Comparison of ENCODE assay signal across 12 cellular contexts in the genomic region with DNA sequence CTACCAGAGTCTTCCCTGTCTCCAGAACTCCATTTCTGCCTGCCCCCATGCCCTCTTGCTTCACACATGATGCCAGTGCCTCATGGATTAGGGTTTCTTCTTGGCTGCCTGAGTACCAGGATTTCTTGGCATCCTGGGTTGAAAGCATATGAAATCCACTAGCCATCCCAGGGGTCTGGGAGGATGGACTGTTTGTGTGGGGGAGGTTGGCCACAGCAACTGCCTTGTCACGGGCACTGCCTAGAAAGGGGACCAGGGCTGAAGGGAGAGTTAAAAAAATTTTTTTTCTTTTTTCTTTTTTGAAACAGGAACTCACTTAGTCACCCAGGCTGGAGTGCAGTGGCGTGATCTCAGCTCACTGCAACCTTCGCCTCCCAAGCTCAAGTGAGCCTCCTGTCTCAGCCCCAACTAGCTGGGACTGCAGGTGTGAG. TPM values are rescaled to one million over a fixed set of nuclear protein-coding genes. Genes with fewer than 3 reads are reported as not detected.
DNase-seq lines count a peak whose midpoint lies in the region; ATAC-seq and TF ChIP-seq lines count a peak whose summit lies in the region.
"Had no signal": no experiment of that assay in that cellular context is flagged by ENCODE, and none has a peak within 500 bp of the region (broad histone marks: within the 10 kb centered on the region; RNA-seq: fewer than 3 reads in every experiment).

No MANE protein-coding gene starts in this region.

- intact Hi-C loops in activated CD4-positive, alpha-beta memory T cell treated with anti-CD3 and anti-CD28 coated beads for 36 hours (cut with micrococcal nuclease), result no loop called here
- intact Hi-C loops in sigmoid colon (cut with DNase I), result no loop called here

- H3K36me3 ChIP-seq in sigmoid colon, result peaks cover 0 to 11% (median 1%) of the 10 kb centered on the region in 4 donors
- H3K36me3 ChIP-seq: prostate gland had no signal

- no peaks in the 10 kb centered on the region for H3K27me3 Mint-ChIP-seq in activated CD4-positive, alpha-beta memory T cell treated with anti-CD3 and anti-CD28 coated beads for 36 hours
- H3K27me3 Mint-ChIP-seq in activated CD4-positive, alpha-beta memory T cell treated with anti-CD3 and anti-CD28 coated beads, Interleukin-2, amount 10 ng/mL, durations not matched to agents 7 days and 5 days, result no peaks in the 10 kb centered on the region
- no peaks in the 10 kb centered on the region for H3K27me3 Mint-ChIP-seq in chondrocyte (ENCODE audit: low read depth)

- DNase-seq in activated CD4-positive, alpha-beta memory T cell treated with anti-CD3 and anti-CD28 coated beads for 36 hours, result peak; percentile 38
- DNase-seq in activated CD4-positive, alpha-beta memory T cell treated with anti-CD3 and anti-CD28 coated beads, Interleukin-2, amount 10 ng/mL, durations not matched to agents 7 days and 5 days, result no peak
- DNase-seq in NAMALWA (ENCODE audit: low spot score) (peak; percentile 16), chondrocyte (ENCODE audit: low spot score) (no peak), sigmoid colon (peak; percentile 34), GM19240 (ENCODE audit: insufficient read length, low spot score) (no peak)
- no peak for DNase-seq in stimulated activated CD4-positive, alpha-beta T cell treated with anti-CD3 and anti-CD28 coated beads, Interleukin-2, amount 100 ng/mL, for 48 hours
- DNase-seq: esophagus squamous epithelium, NCI-H345 had no signal

- H3K4me1 ChIP-seq in sigmoid colon, result peaks cover 0 to 30% (median 18%) of the 10 kb centered on the region in 4 donors
- H3K4me1 ChIP-seq: prostate gland had no signal

- no peak overlapping the region for H3K4me3 ChIP-seq in sigmoid colon
- H3K4me3 ChIP-seq: esophagus squamous epithelium, prostate gland had no signal

- no peaks in the 10 kb centered on the region for H3K9me3 Mint-ChIP-seq in activated CD4-positive, alpha-beta memory T cell treated with anti-CD3 and anti-CD28 coated beads for 36 hours
- H3K9me3 Mint-ChIP-seq in activated CD4-positive, alpha-beta memory T cell treated with anti-CD3 and anti-CD28 coated beads, Interleukin-2, amount 10 ng/mL, durations not matched to agents 7 days and 5 days, result no peaks in the 10 kb centered on the region
- H3K9me3 Mint-ChIP-seq in chondrocyte (ENCODE audit: low read depth), result no peaks in the 10 kb centered on the region

- TF ChIP-seq EP300 in sigmoid colon (IDR thresholded peaks at IDR 0.05), result no peak

- no peaks in the 10 kb centered on the region for H3K9me3 ChIP-seq in sigmoid colon
- H3K9me3 ChIP-seq: esophagus squamous epithelium, prostate gland had no signal

- H3K4me3 Mint-ChIP-seq in activated CD4-positive, alpha-beta memory T cell treated with anti-CD3 and anti-CD28 coated beads for 36 hours, result no peak overlapping the region
- no peak overlapping the region for H3K4me3 Mint-ChIP-seq in activated CD4-positive, alpha-beta memory T cell treated with anti-CD3 and anti-CD28 coated beads, Interleukin-2, amount 10 ng/mL, durations not matched to agents 7 days and 5 days
- H3K4me3 Mint-ChIP-seq in chondrocyte (ENCODE audit: unreplicated experiment), result no peak overlapping the region

- no peak for ATAC-seq in HG03460 (IDR thresholded peaks at IDR 0.05; ENCODE audit: unreplicated experiment)
- ATAC-seq: activated CD4-positive, CD25-positive, alpha-beta regulatory T cell treated with anti-CD3 and anti-CD28 coated beads, Interleukin-2, amount 50 U/mL, for 24 hours had no signal

- peak overlapping the region; percentile 52 for H3K27ac Mint-ChIP-seq in activated CD4-positive, alpha-beta memory T cell treated with anti-CD3 and anti-CD28 coated beads for 36 hours
- no peak overlapping the region for H3K27ac Mint-ChIP-seq in activated CD4-positive, alpha-beta memory T cell treated with anti-CD3 and anti-CD28 coated beads, Interleukin-2, amount 10 ng/mL, durations not matched to agents 7 days and 5 days
- peak overlapping the region; percentile 86 for H3K27ac Mint-ChIP-seq in chondrocyte (ENCODE audit: unreplicated experiment)

- CTCF ChIA-PET in activated CD4-positive, alpha-beta memory T cell treated with anti-CD3 and anti-CD28 coated beads for 36 hours (lab: Charles Lee), result no interaction called here
- CTCF ChIA-PET in activated CD4-positive, alpha-beta memory T cell treated with anti-CD3 and anti-CD28 coated beads, Interleukin-2, amount 10 ng/mL, durations not matched to agents 7 days and 5 days (lab: Charles Lee), result interaction anchor here (1.1 to 1.5 kb wide), 2 partner anchors 31 to 226 kb away, joined by 5 to 7 read pairs; no protein-coding TSS in a partner anchor

- no peak for TF ChIP-seq POLR2A in sigmoid colon (IDR thresholded peaks at IDR 0.05)

- H3K36me3 Mint-ChIP-seq in activated CD4-positive, alpha-beta memory T cell treated with anti-CD3 and anti-CD28 coated beads for 36 hours, result peaks cover 5% of the 10 kb centered on the region
- peaks cover 12% of the 10 kb centered on the region for H3K36me3 Mint-ChIP-seq in activated CD4-positive, alpha-beta memory T cell treated with anti-CD3 and anti-CD28 coated beads, Interleukin-2, amount 10 ng/mL, durations not matched to agents 7 days and 5 days (ENCODE audit: low read depth)
- peaks cover 6% of the 10 kb centered on the region for H3K36me3 Mint-ChIP-seq in chondrocyte (ENCODE audit: low read depth)

- 71 to 87% methylated on average over 3 of the region's 3 CpGs for WGBS in sigmoid colon, 2 donors

- no peaks in the 10 kb centered on the region for H3K27me3 ChIP-seq in sigmoid colon
- H3K27me3 ChIP-seq: esophagus squamous epithelium had no signal

- TF ChIP-seq CTCF in chondrocyte (IDR thresholded peaks at IDR 0.05) (no peak), sigmoid colon (IDR thresholded peaks at IDR 0.05) (no peak)

- no peak overlapping the region for H3K27ac ChIP-seq in sigmoid colon
- H3K27ac ChIP-seq: esophagus squamous epithelium, prostate gland had no signal

- H3K4me1 Mint-ChIP-seq in activated CD4-positive, alpha-beta memory T cell treated with anti-CD3 and anti-CD28 coated beads for 36 hours (ENCODE audit: low read depth), result peaks cover 44% of the 10 kb centered on the region
- H3K4me1 Mint-ChIP-seq in activated CD4-positive, alpha-beta memory T cell treated with anti-CD3 and anti-CD28 coated beads, Interleukin-2, amount 10 ng/mL, durations not matched to agents 7 days and 5 days, result peaks cover 42% of the 10 kb centered on the region
- H3K4me1 Mint-ChIP-seq in chondrocyte (ENCODE audit: low read depth), result peaks cover 41% of the 10 kb centered on the region

- POLR2A ChIA-PET in activated CD4-positive, alpha-beta memory T cell treated with anti-CD3 and anti-CD28 coated beads for 36 hours (lab: Charles Lee), result interaction anchor here (1.3 kb wide), 1 partner anchor 10 kb away, joined by 3 read pairs; no protein-coding TSS in a partner anchor
- POLR2A ChIA-PET in activated CD4-positive, alpha-beta memory T cell treated with anti-CD3 and anti-CD28 coated beads, Interleukin-2, amount 10 ng/mL, durations not matched to agents 7 days and 5 days (lab: Charles Lee), result interaction anchor here (3.5 kb wide), 1 partner anchor 10 kb away, joined by 15 read pairs; no protein-coding TSS in a partner anchor

RNA-seq across cellular contexts. Expression of gene USP35, which starts 4.2 kb away (rescaled TPM):
- 1 to 10 TPM; 9.3 to 9.6 TPM for total RNA-seq in activated CD4-positive, alpha-beta memory T cell treated with anti-CD3 and anti-CD28 coated beads for 36 hours
- 10 to 100 TPM; 10.8 to 12.1 TPM for total RNA-seq in activated CD4-positive, alpha-beta memory T cell treated with anti-CD3 and anti-CD28 coated beads, Interleukin-2, amount 10 ng/mL, durations not matched to agents 7 days and 5 days
- 14.0 to 14.5 TPM (median 14.0 TPM) in 3 replicates for total RNA-seq in chondrocyte
- 10 to 100 TPM in 2 of 4 donors, 1 to 10 TPM in 2; 6.7 to 23.3 (median 10.6) TPM for total RNA-seq in sigmoid colon
- 1 to 10 TPM; 1.2 to 6.5 (median 2.1) TPM for polyA plus RNA-seq in sigmoid colon

RNA-seq across cellular contexts. Expression of gene KCTD21, which starts 4.5 kb away (rescaled TPM):
- total RNA-seq in activated CD4-positive, alpha-beta memory T cell treated with anti-CD3 and anti-CD28 coated beads for 36 hours, result 1 to 10 TPM; 7.9 to 8.8 TPM
- total RNA-seq in activated CD4-positive, alpha-beta memory T cell treated with anti-CD3 and anti-CD28 coated beads, Interleukin-2, amount 10 ng/mL, durations not matched to agents 7 days and 5 days, result 1 to 10 TPM; 7.5 to 9.3 TPM
- 12.6 to 15.2 TPM (median 14.7 TPM) in 3 replicates for total RNA-seq in chondrocyte
- 10 to 100 TPM in 2 of 4 donors, 1 to 10 TPM in 2; 5.4 to 18.8 (median 9.2) TPM for total RNA-seq in sigmoid colon
- 1 to 10 TPM; 4.2 to 7.4 (median 4.5) TPM for polyA plus RNA-seq in sigmoid colon

RNA-seq across cellular contexts. Expression of gene ALG8, which starts 53.5 kb away (rescaled TPM):
- total RNA-seq in activated CD4-positive, alpha-beta memory T cell treated with anti-CD3 and anti-CD28 coated beads for 36 hours, result 10 to 100 TPM; 45.8 to 45.9 TPM
- total RNA-seq in activated CD4-positive, alpha-beta memory T cell treated with anti-CD3 and anti-CD28 coated beads, Interleukin-2, amount 10 ng/mL, durations not matched to agents 7 days and 5 days, result 10 to 100 TPM; 40.2 to 48.1 TPM
- total RNA-seq in chondrocyte (28.7 to 48.5 TPM (median 30.1 TPM) in 3 replicates), sigmoid colon (10 to 100 TPM; 15.6 to 26.4 (median 24.2) TPM)
- 10 to 100 TPM; 13.2 to 24.2 (median 15.0) TPM for polyA plus RNA-seq in sigmoid colon

Comparison
In these comparisons a context has a peak if more than half of its experiments do, and no peak if none do; other contexts are left out.
1. DNase-seq: peak in activated CD4-positive, alpha-beta memory T cell treated with anti-CD3 and anti-CD28 coated beads for 36 hours (single experiment), NAMALWA (single experiment) and sigmoid colon (single experiment); none in activated CD4-positive, alpha-beta memory T cell treated with anti-CD3 and anti-CD28 coated beads, Interleukin-2, amount 10 ng/mL, durations not matched to agents 7 days and 5 days (single experiment), chondrocyte (single experiment), GM19240 (single experiment) and stimulated activated CD4-positive, alpha-beta T cell treated with anti-CD3 and anti-CD28 coated beads, Interleukin-2, amount 100 ng/mL, for 48 hours (0 of 2).